14 cellular contexts compared by ENCODE assay signal in genomic region chr12:82955020-82955419, GRCh38.
"Had no signal": no experiment of that assay in that cellular context is flagged by ENCODE, and none has a peak within 500 bp of the region (broad histone marks: within the 10 kb centered on the region; RNA-seq: fewer than 3 reads in every experiment).

No MANE protein-coding gene starts in this region.

- DNase-seq: activated naive CD4-positive, alpha-beta T cell; activated naive CD8-positive, alpha-beta T cell treated with anti-CD3 and anti-CD28 coated beads, Interleukin-2, amount 10 ng/mL, durations not matched to agents 7 days and 5 days; anterior cingulate cortex; effector memory CD4-positive, alpha-beta T cell; gastrocnemius medialis; heart right ventricle; left colon; natural killer cell; nucleus accumbens; right lobe of liver; stimulated activated naive CD8-positive, alpha-beta T cell treated with anti-CD3 and anti-CD28 coated beads, Interleukin-15, amount 100 ng/mL, for 72 hours; T-cell; T-helper 9 cell; testis had no signal

- H3K4me3 ChIP-seq: gastrocnemius medialis, heart right ventricle, right lobe of liver, testis had no signal

- H3K27ac ChIP-seq: gastrocnemius medialis, heart right ventricle, right lobe of liver, testis had no signal

- H3K9me3 ChIP-seq: gastrocnemius medialis, heart right ventricle, right lobe of liver, testis had no signal

- H3K36me3 ChIP-seq: gastrocnemius medialis, heart right ventricle, right lobe of liver had no signal

- H3K27me3 ChIP-seq: gastrocnemius medialis, heart right ventricle, right lobe of liver, testis had no signal

- H3K4me1 ChIP-seq: gastrocnemius medialis, heart right ventricle, right lobe of liver, testis had no signal
